13 cellular contexts compared by ENCODE assay signal in genomic region chr11:9580894-9581293, GRCh38.
"Had no signal": no experiment of that assay in that cellular context is flagged by ENCODE, and none has a peak within 500 bp of the region (broad histone marks: within the 10 kb centered on the region; RNA-seq: fewer than 3 reads in every experiment).

No MANE protein-coding gene starts in this region.

- H3K27ac ChIP-seq: body of pancreas, esophagus squamous epithelium, ovary, stomach had no signal

- H3K27me3 ChIP-seq: body of pancreas, esophagus squamous epithelium, ovary, stomach had no signal

- H3K9me3 ChIP-seq: body of pancreas, esophagus squamous epithelium, ovary, stomach had no signal

- H3K27ac Mint-ChIP-seq: memory B cell; stimulated activated effector memory CD8-positive, alpha-beta T cell treated with anti-CD3 and anti-CD28 coated beads, Interleukin-12 subunit alpha, Interleukin-12 subunit beta, amount 100 ng/mL, for 72 hours had no signal

- H3K36me3 ChIP-seq: ovary had no signal

- H3K4me3 Mint-ChIP-seq: memory B cell; naive thymus-derived CD4-positive, alpha-beta T cell; stimulated activated effector memory CD8-positive, alpha-beta T cell treated with anti-CD3 and anti-CD28 coated beads, Interleukin-12 subunit alpha, Interleukin-12 subunit beta, amount 100 ng/mL, for 72 hours had no signal

- H3K9me3 Mint-ChIP-seq: memory B cell; naive thymus-derived CD4-positive, alpha-beta T cell; stimulated activated effector memory CD8-positive, alpha-beta T cell treated with anti-CD3 and anti-CD28 coated beads, Interleukin-12 subunit alpha, Interleukin-12 subunit beta, amount 100 ng/mL, for 72 hours had no signal

- DNase-seq: activated CD4-positive, CD25-positive, alpha-beta regulatory T cell; body of pancreas; dermis blood vessel endothelial cell; effector memory CD4-positive, alpha-beta T cell; esophagus squamous epithelium; naive thymus-derived CD4-positive, alpha-beta T cell; ovary; stimulated activated CD4-positive, alpha-beta T cell treated with anti-CD3 and anti-CD28 coated beads, Interleukin-4, amount 100 ng/mL, for 24 hours; stomach; trophoblast cell had no signal

- H3K27me3 Mint-ChIP-seq: memory B cell had no signal

- H3K4me2 ChIP-seq: smooth muscle cell had no signal

- H3K4me3 ChIP-seq: body of pancreas, esophagus squamous epithelium, ovary, smooth muscle cell, stomach had no signal
